Comparison of ENCODE assay signal across 16 cellular contexts in genomic region chr9:123867971-123868370, GRCh38.
DNase-seq lines count a peak whose midpoint lies in the region; ATAC-seq and TF ChIP-seq lines count a peak whose summit lies in the region.
"Had no signal": no experiment of that assay in that cellular context is flagged by ENCODE, and none has a peak within 500 bp of the region (broad histone marks: within the 10 kb centered on the region; RNA-seq: fewer than 3 reads in every experiment).

No MANE protein-coding gene starts in this region.

- no peaks in the 10 kb centered on the region for H3K9me3 Mint-ChIP-seq in CD4-positive, CD25-positive, alpha-beta regulatory T cell
- no peaks in the 10 kb centered on the region for H3K9me3 Mint-ChIP-seq in effector memory CD8-positive, alpha-beta T cell
- H3K9me3 Mint-ChIP-seq in natural killer cell: no peaks in the 10 kb centered on the region
- H3K9me3 Mint-ChIP-seq: T-helper 1 cell treated with Interleukin-12 subunit alpha and Interleukin-12 subunit beta and Interleukin-4 antibody, amounts not matched to agents 30 μg/mL and 1 μg/mL, for 36 hours had no signal

- DNase-seq in CD4-positive, CD25-positive, alpha-beta regulatory T cell: peak in 1 of 3 donors; percentile 4
- DNase-seq in OCI-M1 (lab: John Stamatoyannopoulos, UW) (peak; percentile 81), natural killer cell (no peak), NCI-H187 treated with DMSO at 0.1 percent for 48 hours (lab: John Stamatoyannopoulos, UW) (no peak), suprapubic skin (ENCODE audit: low spot score in 2 of 2) (no peak), HUDEP-2 (lab: John Stamatoyannopoulos, UW; ENCODE audit: unreplicated experiment in 76 of 76) (no peak)
- no peak for DNase-seq in effector memory CD8-positive, alpha-beta T cell
- DNase-seq: foreskin fibroblast; NCI-H2171; pancreas; PC-9; stimulated activated CD4-positive, alpha-beta T cell treated with anti-CD3 and anti-CD28 coated beads, Interleukin-2, amount 100 ng/mL, for 24 hours; stimulated activated naive CD4-positive, alpha-beta T cell treated with Interleukin-2 at 50 U/mL for 16 hours had no signal

- peak overlapping the region in 1 of 3 donors; percentile 81 for H3K27ac Mint-ChIP-seq in CD4-positive, CD25-positive, alpha-beta regulatory T cell
- peak overlapping the region; percentile 80 to 84 for H3K27ac Mint-ChIP-seq in effector memory CD8-positive, alpha-beta T cell
- H3K27ac Mint-ChIP-seq in natural killer cell: peak overlapping the region; percentile 84 to 87
- H3K27ac Mint-ChIP-seq: T-helper 1 cell treated with Interleukin-12 subunit alpha and Interleukin-12 subunit beta and Interleukin-4 antibody, amounts not matched to agents 30 μg/mL and 1 μg/mL, for 36 hours had no signal

- no peaks in the 10 kb centered on the region for H3K36me3 ChIP-seq in CD4-positive, CD25-positive, alpha-beta regulatory T cell (ENCODE audit: control insufficient read depth, insufficient read depth, low read length)
- no peaks in the 10 kb centered on the region for H3K36me3 ChIP-seq in suprapubic skin
- H3K36me3 ChIP-seq: cardiac muscle cell, pancreas had no signal

- H3K9me3 ChIP-seq in CD4-positive, CD25-positive, alpha-beta regulatory T cell (ENCODE audit: control insufficient read depth in 2 of 2, low read length in 2 of 2): no peaks in the 10 kb centered on the region
- H3K9me3 ChIP-seq in suprapubic skin: no peaks in the 10 kb centered on the region
- H3K9me3 ChIP-seq: pancreas had no signal

- peaks cover 28 to 33% (median 29%) of the 10 kb centered on the region in 4 donors for H3K4me1 Mint-ChIP-seq in CD4-positive, CD25-positive, alpha-beta regulatory T cell
- peaks cover 10 to 27% of the 10 kb centered on the region in 2 donors for H3K4me1 Mint-ChIP-seq in effector memory CD8-positive, alpha-beta T cell (ENCODE audit: low read depth in 2 of 2)
- H3K4me1 Mint-ChIP-seq in natural killer cell: peaks cover 29 to 31% of the 10 kb centered on the region in 2 donors

- H3K4me1 ChIP-seq in CD4-positive, CD25-positive, alpha-beta regulatory T cell (ENCODE audit: control insufficient read depth, insufficient read depth, low read length, poor library complexity, severe bottlenecking): peaks cover 15% of the 10 kb centered on the region
- peaks cover 10% of the 10 kb centered on the region for H3K4me1 ChIP-seq in suprapubic skin
- H3K4me1 ChIP-seq: pancreas had no signal

- WGBS in suprapubic skin: 66% methylated on average over 3 of the region's 3 CpGs

- intact Hi-C loops in natural killer cell (cut with micrococcal nuclease): no loop called here

- H3K4me3 ChIP-seq in CD4-positive, CD25-positive, alpha-beta regulatory T cell (ENCODE audit: low read depth, low read length): peak overlapping the region; percentile 42
- no peak overlapping the region for H3K4me3 ChIP-seq in suprapubic skin
- H3K4me3 ChIP-seq: cardiac muscle cell, pancreas, PC-9 had no signal

- TF ChIP-seq EP300 in suprapubic skin (IDR thresholded peaks at IDR 0.05): no peak

- H3K27me3 ChIP-seq in CD4-positive, CD25-positive, alpha-beta regulatory T cell (ENCODE audit: control insufficient read depth, insufficient read depth, low read length): no peaks in the 10 kb centered on the region
- no peaks in the 10 kb centered on the region for H3K27me3 ChIP-seq in suprapubic skin
- H3K27me3 ChIP-seq: cardiac muscle cell, pancreas had no signal

- H3K27me3 Mint-ChIP-seq in CD4-positive, CD25-positive, alpha-beta regulatory T cell: no peaks in the 10 kb centered on the region
- H3K27me3 Mint-ChIP-seq in effector memory CD8-positive, alpha-beta T cell: no peaks in the 10 kb centered on the region
- H3K27me3 Mint-ChIP-seq in natural killer cell (ENCODE audit: low read depth in 2 of 2): no peaks in the 10 kb centered on the region

- TF ChIP-seq CTCF in natural killer cell (IDR thresholded peaks at IDR 0.05) (no peak), suprapubic skin (IDR thresholded peaks at IDR 0.05) (no peak)

- peak overlapping the region in 1 of 4 donors; percentile 47 for H3K4me3 Mint-ChIP-seq in CD4-positive, CD25-positive, alpha-beta regulatory T cell
- H3K4me3 Mint-ChIP-seq in effector memory CD8-positive, alpha-beta T cell: peak overlapping the region; percentile 45 to 59
- H3K4me3 Mint-ChIP-seq in natural killer cell: peak overlapping the region; percentile 68
- H3K4me3 Mint-ChIP-seq: T-helper 1 cell treated with Interleukin-12 subunit alpha and Interleukin-12 subunit beta and Interleukin-4 antibody, amounts not matched to agents 30 μg/mL and 1 μg/mL, for 36 hours had no signal

- no peak for ATAC-seq in CD4-positive, CD25-positive, alpha-beta regulatory T cell (ENCODE audit: low read depth in 2 of 2)
- ATAC-seq in effector memory CD8-positive, alpha-beta T cell (replicated peaks): no peak
- ATAC-seq in natural killer cell (peak; percentile 18 to 29 (median 25)), HG03108 (IDR thresholded peaks at IDR 0.05; ENCODE audit: unreplicated experiment) (no peak)

- H3K27ac ChIP-seq in CD4-positive, CD25-positive, alpha-beta regulatory T cell (ENCODE audit: insufficient read depth, low read length, poor library complexity, severe bottlenecking): no peak overlapping the region
- H3K27ac ChIP-seq in suprapubic skin: no peak overlapping the region
- H3K27ac ChIP-seq: cardiac muscle cell, pancreas, PC-9 had no signal

- TF ChIP-seq POLR2A in suprapubic skin (IDR thresholded peaks at IDR 0.05): no peak

- H3K36me3 Mint-ChIP-seq in CD4-positive, CD25-positive, alpha-beta regulatory T cell: peaks cover 12% of the 10 kb centered on the region
- H3K36me3 Mint-ChIP-seq in effector memory CD8-positive, alpha-beta T cell (ENCODE audit: insufficient read depth): no peaks in the 10 kb centered on the region
- H3K36me3 Mint-ChIP-seq in natural killer cell: peaks cover 9% of the 10 kb centered on the region

Comparison
In these comparisons a context has a peak if more than half of its experiments do, and no peak if none do; other contexts are left out.
1. ATAC-seq: peak in natural killer cell (3 of 3); none in CD4-positive, CD25-positive, alpha-beta regulatory T cell (0 of 2), effector memory CD8-positive, alpha-beta T cell (single experiment) and HG03108 (single experiment).